13 cellular contexts compared by ENCODE assay signal in the genomic region with DNA sequence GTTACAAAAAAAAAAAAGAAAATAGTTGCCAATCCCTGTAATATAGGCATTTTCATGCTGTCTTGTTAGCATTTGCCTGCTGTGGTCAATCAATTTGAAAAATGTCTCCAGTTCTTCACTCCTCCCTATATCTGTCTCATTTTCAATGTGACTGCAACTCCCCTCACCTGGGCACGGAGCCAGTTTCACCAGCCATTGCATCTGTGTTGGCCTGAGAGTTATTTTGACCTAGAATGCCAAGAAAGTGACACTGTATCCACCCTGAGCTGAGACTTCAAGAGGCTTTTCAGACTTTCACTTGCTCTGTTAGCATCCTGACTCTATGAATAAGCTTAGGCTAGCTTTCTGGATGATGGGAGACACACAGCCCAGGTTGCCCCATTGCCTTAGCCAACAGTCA.
DNase-seq lines count a peak whose midpoint lies in the region; ATAC-seq and TF ChIP-seq lines count a peak whose summit lies in the region.
"Had no signal": no experiment of that assay in that cellular context is flagged by ENCODE, and none has a peak within 500 bp of the region (broad histone marks: within the 10 kb centered on the region; RNA-seq: fewer than 3 reads in every experiment).

No MANE protein-coding gene starts in this region.

- peaks cover 3% of the 10 kb centered on the region for H3K27me3 Mint-ChIP-seq in brain

- ATAC-seq in omental fat pad (ENCODE audit: low FRiP score), result peak; percentile 29
- ATAC-seq in HG02870 (IDR thresholded peaks at IDR 0.05; ENCODE audit: unreplicated experiment), result no peak
- ATAC-seq in HG03108 (IDR thresholded peaks at IDR 0.05; ENCODE audit: unreplicated experiment), result no peak
- ATAC-seq: activated CD8-positive, alpha-beta T cell treated with anti-CD3 and anti-CD28 coated beads, Interleukin-2, amount 10 ng/mL, durations not matched to agents 7 days and 5 days; heart left ventricle had no signal

- H3K9me3 Mint-ChIP-seq in brain, result no peaks in the 10 kb centered on the region

- peaks cover 6% of the 10 kb centered on the region for H3K4me1 Mint-ChIP-seq in brain

- H3K27ac Mint-ChIP-seq in brain, result peak overlapping the region in 3 of 5 experiments; percentile 3 to 83 (median 43)
- H3K27ac Mint-ChIP-seq: activated CD8-positive, alpha-beta T cell treated with anti-CD3 and anti-CD28 coated beads, Interleukin-2, amount 10 ng/mL, durations not matched to agents 7 days and 5 days had no signal

- DNase-seq in DMS153 treated with DMSO at 0.1 percent for 48 hours (lab: John Stamatoyannopoulos, UW; ENCODE audit: unreplicated experiment) (peak; percentile 5), DMS153 (lab: John Stamatoyannopoulos, UW) (no peak), NCI-H1105 treated with DMSO at 0.1 percent for 48 hours (lab: John Stamatoyannopoulos, UW) (peak; percentile 40), omental fat pad (ENCODE audit: low spot score) (no peak)
- no peak for DNase-seq in activated CD4-positive, alpha-beta T cell treated with anti-CD3 and anti-CD28 coated beads, Interleukin-2, amount 50 U/mL, for 4 hours
- DNase-seq: 8988T; activated CD8-positive, alpha-beta T cell treated with anti-CD3 and anti-CD28 coated beads, Interleukin-2, amount 10 ng/mL, durations not matched to agents 7 days and 5 days; Karpas-422; NCI-H2081 treated with DMSO at 0.1 percent for 48 hours had no signal

- peak overlapping the region in 1 of 5 experiments; percentile 41 for H3K4me3 Mint-ChIP-seq in brain
- H3K4me3 Mint-ChIP-seq: activated CD8-positive, alpha-beta T cell treated with anti-CD3 and anti-CD28 coated beads, Interleukin-2, amount 10 ng/mL, durations not matched to agents 7 days and 5 days had no signal

- H3K36me3 Mint-ChIP-seq in brain, result no peaks in the 10 kb centered on the region

- no peak for TF ChIP-seq CTCF in brain (conservative IDR thresholded peaks at IDR 0.05)
- no peak for TF ChIP-seq CTCF in omental fat pad (IDR thresholded peaks at IDR 0.05)

Comparison
In these comparisons a context has a peak if more than half of its experiments do, and no peak if none do; other contexts are left out.
1. DNase-seq: peak in DMS153 treated with DMSO at 0.1 percent for 48 hours (single experiment) and NCI-H1105 treated with DMSO at 0.1 percent for 48 hours (single experiment); none in DMS153 (single experiment), omental fat pad (single experiment) and activated CD4-positive, alpha-beta T cell treated with anti-CD3 and anti-CD28 coated beads, Interleukin-2, amount 50 U/mL, for 4 hours (0 of 2).